Comparison of ENCODE assay signal across 8 cellular contexts in genomic region chr6:131627724-131628682, GRCh38. TPM values are rescaled to one million over a fixed set of nuclear protein-coding genes. Genes with fewer than 3 reads are reported as not detected.
A peak's percentile ranks its signal among the peaks of the same experiment; 100 is the strongest.
DNase-seq lines count a peak whose midpoint lies in the region; ATAC-seq and TF ChIP-seq lines count a peak whose summit lies in the region.

Gene MED23, minus strand, starts transcription at chr6:131628242. Its CDS starts 193 bp downstream, at chr6:131628049.

- H3K27ac ChIP-seq in osteoblast (ENCODE audit: low read depth, low read length), result peak within 1 kb of the TSS; percentile 77
- H3K27ac ChIP-seq in thoracic aorta, result peak within 1 kb of the TSS; percentile 64 to 70

- TF ChIP-seq CTCF in GM12864 (IDR thresholded peaks at IDR 0.05; ENCODE audit: low read depth, low read length, missing control alignments), result peak; percentile 99
- TF ChIP-seq CTCF in osteoblast (IDR thresholded peaks at IDR 0.05; ENCODE audit: extremely low read depth, low read depth, low read length), result peak; percentile 98
- TF ChIP-seq CTCF in thoracic aorta (IDR thresholded peaks at IDR 0.05), result peak; percentile 85

- H3K4me3 ChIP-seq in GM12864 (ENCODE audit: low read depth, low read length), result peak within 1 kb of the TSS; percentile 65
- peak within 1 kb of the TSS; percentile 96 for H3K4me3 ChIP-seq in osteoblast (ENCODE audit: insufficient read depth, low read length)
- H3K4me3 ChIP-seq in thoracic aorta, result peak within 1 kb of the TSS; percentile 89

- H3K4me1 ChIP-seq in osteoblast (ENCODE audit: insufficient read depth, low read length) (peaks cover 28% of the 10 kb centered on the region), thoracic aorta (ENCODE audit: control insufficient read depth in 1 of 2, low read depth in 2 of 2) (peaks cover 12 to 35% of the 10 kb centered on the region in 2 donors)

- H3K27ac Mint-ChIP-seq in activated naive CD8-positive, alpha-beta T cell, result peak within 1 kb of the TSS; percentile 91

- H3K27me3 ChIP-seq in osteoblast (ENCODE audit: insufficient read depth, low read length), result peaks cover 4% of the 10 kb centered on the region
- no peaks in the 10 kb centered on the region for H3K27me3 ChIP-seq in thoracic aorta (replicated peaks; ENCODE audit: insufficient read depth)

- H3K9me3 Mint-ChIP-seq in activated naive CD8-positive, alpha-beta T cell (ENCODE audit: low read depth), result no peaks in the 10 kb centered on the region

- H3K4me3 Mint-ChIP-seq in activated naive CD8-positive, alpha-beta T cell, result peak within 1 kb of the TSS; percentile 98

- peaks cover 37% of the 10 kb centered on the region for H3K4me1 Mint-ChIP-seq in activated naive CD8-positive, alpha-beta T cell (ENCODE audit: low read depth)

- no peaks in the 10 kb centered on the region for H3K27me3 Mint-ChIP-seq in activated naive CD8-positive, alpha-beta T cell

- H3K79me2 ChIP-seq in osteoblast (ENCODE audit: insufficient read depth, low read length), result peaks cover 22% of the 10 kb centered on the region

- DNase-seq in GM12864 (ENCODE audit: low read depth), result peak; percentile 80
- peak; percentile 88 for DNase-seq in NCI-H1092 treated with DMSO at 0.1 percent for 48 hours (lab: John Stamatoyannopoulos, UW)
- peak; percentile 89 for DNase-seq in SKM-1 (lab: John Stamatoyannopoulos, UW; ENCODE audit: unreplicated experiment)
- DNase-seq in glomerular visceral epithelial cell (ENCODE audit: extremely low spot score), result peak; percentile 97
- DNase-seq in osteoblast (ENCODE audit: insufficient read length, low spot score, missing footprints), result peak; percentile 92
- peak; percentile 66 for DNase-seq in thoracic aorta (ENCODE audit: low spot score)

- ATAC-seq in HG02623 (IDR thresholded peaks at IDR 0.05; ENCODE audit: unreplicated experiment) (peak; percentile 99), thoracic aorta (ENCODE audit: insufficient number of reproducible peaks, low FRiP score, low read depth) (peak; percentile 78)

- H3K9me3 ChIP-seq in osteoblast (ENCODE audit: low read depth, low read length), result no peaks in the 10 kb centered on the region
- H3K9me3 ChIP-seq in thoracic aorta, result no peaks in the 10 kb centered on the region

- no peaks in the 10 kb centered on the region for H4K20me1 ChIP-seq in osteoblast (ENCODE audit: insufficient read depth, low read length)

- H2AFZ ChIP-seq in osteoblast (ENCODE audit: low read length), result peak within 1 kb of the TSS; percentile 97

- no peaks in the 10 kb centered on the region for H3K36me3 Mint-ChIP-seq in activated naive CD8-positive, alpha-beta T cell

- peaks cover 30% of the 10 kb centered on the region for H3K36me3 ChIP-seq in osteoblast (ENCODE audit: insufficient read depth, low read length)
- peaks cover 9% of the 10 kb centered on the region for H3K36me3 ChIP-seq in thoracic aorta

- H3K4me2 ChIP-seq in osteoblast (ENCODE audit: insufficient read depth, low read length), result peak within 1 kb of the TSS; percentile 87

RNA-seq across cellular contexts. Expression of gene MED23, which starts in this region (rescaled TPM):
- total RNA-seq in osteoblast, result 33.9 and 34.0 TPM in 2 replicates
- 10 to 100 TPM; 24.0 to 62.4 TPM for total RNA-seq in thoracic aorta

Comparison
In these comparisons a context has a peak if more than half of its experiments do, and no peak if none do; other contexts are left out.
1. Peak in every context shown above with its lines: DNase-seq, ATAC-seq, H3K4me3 ChIP-seq and H3K27ac ChIP-seq.